In genomic region chr11:12112731-12113130, GRCh38 we compare ENCODE assay signal across 9 cellular contexts. TPM values are rescaled to one million over a fixed set of nuclear protein-coding genes. Genes with fewer than 3 reads are reported as not detected.
DNase-seq lines count a peak whose midpoint lies in the region; ATAC-seq and TF ChIP-seq lines count a peak whose summit lies in the region.
"Had no signal": no experiment of that assay in that cellular context is flagged by ENCODE, and none has a peak within 500 bp of the region (broad histone marks: within the 10 kb centered on the region; RNA-seq: fewer than 3 reads in every experiment).

No MANE protein-coding gene starts in this region.

- H3K4me1 ChIP-seq in right atrium auricular region (peaks cover 0 to 65% of the 10 kb centered on the region in 2 donors), heart left ventricle (peaks cover 0 to 69% (median 55%) of the 10 kb centered on the region in 12 donors), mesodermal cell (ENCODE audit: control insufficient read depth, insufficient read depth, low read length, poor library complexity, severe bottlenecking) (peaks cover 35% of the 10 kb centered on the region), aorta (ENCODE audit: control insufficient read depth in 1 of 2, insufficient read depth in 2 of 2, low read length in 2 of 2) (peaks cover 5 to 11% of the 10 kb centered on the region in 2 donors)

- intact Hi-C loops in heart left ventricle (cut with DNase I) = loop anchor here in 6 of 10 donors (5.0 to 10.0 kb wide), 5 partner anchors 45 to 125 kb away; no protein-coding TSS in a partner anchor
- intact Hi-C loops in aorta (cut with DNase I) = loop anchor here (5.0 to 10.0 kb wide), 3 partner anchors 50 to 125 kb away; no protein-coding TSS in a partner anchor

- WGBS in heart left ventricle, 4 donors = 85 to 97% (median 94%) methylated on average over 2 of the region's 2 CpGs
- no CpG with 5 or more reads among the region's 2 CpGs for WGBS in mesodermal cell (ENCODE audit: insufficient coverage in 2 of 2), 2 experiments
- 4 to 5% methylated on average over 2 of the region's 2 CpGs for WGBS in aorta, 2 donors

- H3K27me3 ChIP-seq in right atrium auricular region = no peaks in the 10 kb centered on the region
- no peaks in the 10 kb centered on the region for H3K27me3 ChIP-seq in heart left ventricle
- no peaks in the 10 kb centered on the region for H3K27me3 ChIP-seq in aorta (ENCODE audit: control insufficient read depth in 1 of 2, insufficient read depth in 2 of 2, low read length in 1 of 2)

- H3K27ac ChIP-seq in right atrium auricular region = peak overlapping the region; percentile 89 to 91
- H3K27ac ChIP-seq in heart left ventricle = peak overlapping the region in 5 of 12 donors; percentile 53 to 91 (median 89)
- no peak overlapping the region for H3K27ac ChIP-seq in mesodermal cell (ENCODE audit: low read depth, low read length, severe bottlenecking)
- peak overlapping the region; percentile 87 to 90 for H3K27ac ChIP-seq in aorta (ENCODE audit: low read depth in 1 of 2, low read length in 2 of 2)

- ATAC-seq in heart left ventricle (no peak), aorta (ENCODE audit: low FRiP score) (no peak), GM21423 (IDR thresholded peaks at IDR 0.05; ENCODE audit: unreplicated experiment) (no peak), GM21723 (IDR thresholded peaks at IDR 0.05; ENCODE audit: unreplicated experiment) (no peak)

- TF ChIP-seq CTCF in right atrium auricular region (IDR thresholded peaks at IDR 0.05) = no peak
- TF ChIP-seq CTCF in heart left ventricle (IDR thresholded peaks at IDR 0.05) = no peak
- no peak for TF ChIP-seq CTCF in cardiac fibroblast (IDR thresholded peaks at IDR 0.05; ENCODE audit: low read depth, low read length)
- TF ChIP-seq CTCF in foreskin fibroblast (IDR thresholded peaks at IDR 0.05; ENCODE audit: low read depth, low read length) = no peak

- H3K36me3 ChIP-seq in right atrium auricular region (no peaks in the 10 kb centered on the region), heart left ventricle (peaks cover 0 to 6% (median 0%) of the 10 kb centered on the region in 9 donors), mesodermal cell (ENCODE audit: control insufficient read depth, insufficient read depth, low read length) (peaks cover 39% of the 10 kb centered on the region), aorta (ENCODE audit: control insufficient read depth in 1 of 2, insufficient read depth in 2 of 2, low read length in 1 of 2) (peaks cover 0 to 1% of the 10 kb centered on the region in 2 donors)

- TF ChIP-seq POLR2A in heart left ventricle (IDR thresholded peaks at IDR 0.05) = no peak

- H3K9me3 ChIP-seq in right atrium auricular region (no peaks in the 10 kb centered on the region), heart left ventricle (no peaks in the 10 kb centered on the region), mesodermal cell (ENCODE audit: control insufficient read depth, low read length) (no peaks in the 10 kb centered on the region), aorta (ENCODE audit: control insufficient read depth, low read length) (no peaks in the 10 kb centered on the region)

- H3K4me3 ChIP-seq in right atrium auricular region = peak overlapping the region in 1 of 2 donors; percentile 75
- peak overlapping the region in 5 of 12 donors; percentile 8 to 87 (median 77) for H3K4me3 ChIP-seq in heart left ventricle
- peak overlapping the region; percentile 11 to 94 for H3K4me3 ChIP-seq in cardiac fibroblast (replicated peaks in 1 of 2; ENCODE audit: low read depth in 2 of 2, low read length in 2 of 2)
- peak overlapping the region; percentile 69 for H3K4me3 ChIP-seq in mesodermal cell (ENCODE audit: extremely low read depth, insufficient read depth, low read length, poor library complexity, severe bottlenecking)
- peak overlapping the region; percentile 51 to 69 for H3K4me3 ChIP-seq in aorta (ENCODE audit: low read length in 2 of 2)
- H3K4me3 ChIP-seq in foreskin fibroblast (ENCODE audit: low read depth in 1 of 2, low read length in 2 of 2) = no peak overlapping the region

- DNase-seq in right atrium auricular region (ENCODE audit: low spot score) (no peak), heart left ventricle (no peak), cardiac fibroblast (ENCODE audit: low read depth in 2 of 2) (no peak), aorta (peak in 1 of 2 donors; percentile 8), foreskin fibroblast (no peak)
- DNase-seq: trophoblast cell had no signal

RNA-seq across cellular contexts. Expression of gene MICAL2, which starts 2.3 kb away (rescaled TPM):
- total RNA-seq in right atrium auricular region = 10 to 100 TPM; 77.6 to 84.5 TPM
- total RNA-seq in heart left ventricle = 100 to 1,000 TPM in 2 of 9 donors, 10 to 100 TPM in 7; 48.2 to 110 (median 87.8) TPM
- polyA plus RNA-seq in heart left ventricle = 10 to 100 TPM; 37.6 to 86.4 TPM
- 99.2 TPM for polyA plus RNA-seq in mesodermal cell (2013, experiment 1 of 2)
- 85.1 TPM for polyA plus RNA-seq in mesodermal cell (2013, experiment 2 of 2)
- total RNA-seq in aorta = 100 to 1,000 TPM; 315 to 605 TPM
- 100 to 1,000 TPM in 1 of 2 donors, 10 to 100 TPM in 1; 87.7 to 245 TPM for polyA plus RNA-seq in aorta

Comparison
In these comparisons a context has a peak if more than half of its experiments do, and no peak if none do; other contexts are left out.
1. H3K4me3 ChIP-seq: peak in cardiac fibroblast (2 of 2), mesodermal cell (single experiment) and aorta (2 of 2); none in foreskin fibroblast (0 of 2).